In genomic region chr16:19137621-19138128, GRCh38 we compare ENCODE assay signal across 15 cellular contexts. TPM values are rescaled to one million over a fixed set of nuclear protein-coding genes. Genes with fewer than 3 reads are reported as not detected.
DNase-seq lines count a peak whose midpoint lies in the region; ATAC-seq and TF ChIP-seq lines count a peak whose summit lies in the region.
"Had no signal": no experiment of that assay in that cellular context is flagged by ENCODE, and none has a peak within 500 bp of the region (broad histone marks: within the 10 kb centered on the region; RNA-seq: fewer than 3 reads in every experiment).

No MANE protein-coding gene starts in this region.

- TF ChIP-seq CTCF in mesothelial cell of epicardium (IDR thresholded peaks at IDR 0.05; ENCODE audit: unreplicated experiment) (no peak), type B pancreatic cell (conservative IDR thresholded peaks at IDR 0.05) (no peak)

- no peaks in the 10 kb centered on the region for H3K27me3 Mint-ChIP-seq in mesothelial cell of epicardium (ENCODE audit: low read depth)
- H3K27me3 Mint-ChIP-seq in type B pancreatic cell, result no peaks in the 10 kb centered on the region

- no peaks in the 10 kb centered on the region for H3K36me3 Mint-ChIP-seq in mesothelial cell of epicardium
- H3K36me3 Mint-ChIP-seq in type B pancreatic cell, result no peaks in the 10 kb centered on the region
- H3K36me3 Mint-ChIP-seq: activated CD8-positive, alpha-beta memory T cell treated with anti-CD3 and anti-CD28 coated beads, Interleukin-2, amount 10 ng/mL, durations not matched to agents 7 days and 5 days; CD4-positive, CD25-positive, alpha-beta regulatory T cell had no signal

- peak; percentile 50 for DNase-seq in NCI-H82 (lab: John Stamatoyannopoulos, UW)
- no peak for DNase-seq in NCI-H82 treated with DMSO at 0.1 percent for 48 hours (lab: John Stamatoyannopoulos, UW; ENCODE audit: unreplicated experiment)
- peak; percentile 16 for DNase-seq in astrocyte of the hippocampus (ENCODE audit: low read depth, low spot score)
- DNase-seq in mesothelial cell of epicardium (ENCODE audit: low spot score in 2 of 2, unreplicated experiment in 2 of 2), result no peak
- DNase-seq in type B pancreatic cell (ENCODE audit: extremely low spot score, unreplicated experiment), result no peak
- no peak for DNase-seq in T-helper 1 cell
- no peak for DNase-seq in GOT3 (lab: John Stamatoyannopoulos, UW)
- DNase-seq: activated CD8-positive, alpha-beta memory T cell treated with anti-CD3 and anti-CD28 coated beads, Interleukin-2, amount 10 ng/mL, durations not matched to agents 7 days and 5 days; activated effector memory CD4-positive, alpha-beta T cell treated with Interleukin-2 at 50 U/mL for 16 hours; CD4-positive, CD25-positive, alpha-beta regulatory T cell; Karpas-422; SIG-M5; testis had no signal

- ATAC-seq in HG02885 (IDR thresholded peaks at IDR 0.05; ENCODE audit: poor library complexity, unreplicated experiment), result no peak
- ATAC-seq: activated CD4-positive, CD25-positive, alpha-beta regulatory T cell treated with anti-CD3 and anti-CD28 coated beads, Interleukin-2, amount 50 U/mL, for 24 hours; activated CD8-positive, alpha-beta memory T cell treated with anti-CD3 and anti-CD28 coated beads, Interleukin-2, amount 10 ng/mL, durations not matched to agents 7 days and 5 days had no signal

- H3K9me3 Mint-ChIP-seq in mesothelial cell of epicardium (no peaks in the 10 kb centered on the region), type B pancreatic cell (no peaks in the 10 kb centered on the region)
- H3K9me3 Mint-ChIP-seq: CD4-positive, CD25-positive, alpha-beta regulatory T cell had no signal

- H3K4me1 Mint-ChIP-seq in mesothelial cell of epicardium (peaks cover 47% of the 10 kb centered on the region), type B pancreatic cell (ENCODE audit: unreplicated experiment) (peaks cover 45% of the 10 kb centered on the region)
- H3K4me1 Mint-ChIP-seq: CD4-positive, CD25-positive, alpha-beta regulatory T cell had no signal

- no peak overlapping the region for H3K4me3 Mint-ChIP-seq in mesothelial cell of epicardium
- H3K4me3 Mint-ChIP-seq in type B pancreatic cell, result peak overlapping the region; percentile 48
- H3K4me3 Mint-ChIP-seq: activated CD8-positive, alpha-beta memory T cell treated with anti-CD3 and anti-CD28 coated beads, Interleukin-2, amount 10 ng/mL, durations not matched to agents 7 days and 5 days; CD4-positive, CD25-positive, alpha-beta regulatory T cell had no signal

- H3K27ac Mint-ChIP-seq in mesothelial cell of epicardium (peak overlapping the region; percentile 79), type B pancreatic cell (peak overlapping the region; percentile 88)
- H3K27ac Mint-ChIP-seq: activated CD8-positive, alpha-beta memory T cell treated with anti-CD3 and anti-CD28 coated beads, Interleukin-2, amount 10 ng/mL, durations not matched to agents 7 days and 5 days; CD4-positive, CD25-positive, alpha-beta regulatory T cell had no signal

RNA-seq across cellular contexts. Expression of gene ITPRIPL2, which starts 23.9 kb away (rescaled TPM):
- total RNA-seq in mesothelial cell of epicardium, result 39.2 to 40.0 TPM (median 39.3 TPM) in 3 replicates
- total RNA-seq in type B pancreatic cell (ENCODE audit: low replicate concordance), result 29.5 and 39.2 TPM in 2 replicates

RNA-seq across cellular contexts. Expression of gene SYT17, which starts 30.4 kb away (rescaled TPM):
- total RNA-seq in mesothelial cell of epicardium (7.4 to 8.6 TPM (median 7.5 TPM) in 3 replicates), type B pancreatic cell (ENCODE audit: low replicate concordance) (10.7 and 24.8 TPM in 2 replicates)
- total RNA-seq: activated CD8-positive, alpha-beta memory T cell treated with anti-CD3 and anti-CD28 coated beads, Interleukin-2, amount 10 ng/mL, durations not matched to agents 7 days and 5 days; CD4-positive, CD25-positive, alpha-beta regulatory T cell had no signal

Comparison
In these comparisons a context has a peak if more than half of its experiments do, and no peak if none do; other contexts are left out.
1. DNase-seq: peak in NCI-H82 (single experiment) and astrocyte of the hippocampus (single experiment); none in NCI-H82 treated with DMSO at 0.1 percent for 48 hours (single experiment), mesothelial cell of epicardium (0 of 2), type B pancreatic cell (single experiment), T-helper 1 cell (0 of 5) and GOT3 (single experiment).